ENCODE assay signal across 9 cellular contexts in genomic region chr1:154179951-154180687, GRCh38. TPM values are rescaled to one million over a fixed set of nuclear protein-coding genes. Genes with fewer than 3 reads are reported as not detected.
DNase-seq lines count a peak whose midpoint lies in the region; ATAC-seq and TF ChIP-seq lines count a peak whose summit lies in the region.
"Had no signal": no experiment of that assay in that cellular context is flagged by ENCODE, and none has a peak within 500 bp of the region (broad histone marks: within the 10 kb centered on the region; RNA-seq: fewer than 3 reads in every experiment).

No MANE protein-coding gene starts in this region.

- no peak overlapping the region for H2BK15ac ChIP-seq in IMR-90 (ENCODE audit: low read depth, low read length)

- H3K56ac ChIP-seq in IMR-90 (ENCODE audit: extremely low read depth, insufficient read depth, low read length) = no peak overlapping the region

- no peak overlapping the region for H3K23ac ChIP-seq in IMR-90 (ENCODE audit: low read depth, low read length)

- no peak overlapping the region for H2AK9ac ChIP-seq in IMR-90 (replicated peaks; ENCODE audit: low read depth, low read length, poor library complexity)

- H4K91ac ChIP-seq in IMR-90 (ENCODE audit: insufficient read depth, low read depth, low read length) = no peak overlapping the region

- H3K27me3 ChIP-seq in CD4-positive, alpha-beta T cell (ENCODE audit: control insufficient read depth, insufficient read depth, low read length) = no peaks in the 10 kb centered on the region
- H3K27me3 ChIP-seq in IMR-90 (ENCODE audit: control insufficient read depth, insufficient read depth, low read length) (no peaks in the 10 kb centered on the region), WERI-Rb-1 (ENCODE audit: insufficient read depth, low read depth, severe bottlenecking) (no peaks in the 10 kb centered on the region)

- ATAC-seq in CD4-positive, alpha-beta T cell (ENCODE audit: poor library complexity) = no peak
- no peak for ATAC-seq in IMR-90 (ENCODE audit: low read depth)
- ATAC-seq in activated naive CD4-positive, alpha-beta T cell treated with anti-CD3 and anti-CD28 coated beads, Interleukin-2, amount 50 U/mL, for 72 hours = no peak

- no TSS peak for BruUV-seq in IMR-90 (replicated peaks; lab: Mats Ljungman, UMichigan)

- POLR2A ChIA-PET in CD4-positive, alpha-beta T cell (lab: Charles Lee) = interaction anchor here (1.5 to 3.6 kb wide), 4 partner anchors 20 to 189 kb away, joined by 4 to 41 read pairs (median 14); partner anchors contain the start of genes RPS27 and UBAP2L
- POLR2A ChIA-PET in IMR-90 (lab: Charles Lee; ENCODE audit: unreplicated experiment) = no interaction called here

- H3K36me3 ChIP-seq in IMR-90 (ENCODE audit: control insufficient read depth, insufficient read depth, low read length) (peaks cover 15% of the 10 kb centered on the region), mesodermal cell (ENCODE audit: control insufficient read depth, insufficient read depth, low read length) (peaks cover 54% of the 10 kb centered on the region), WERI-Rb-1 (peaks cover 57% of the 10 kb centered on the region)

- CTCF ChIA-PET in CD4-positive, alpha-beta T cell (lab: Charles Lee) = interaction anchor here (1.0 kb wide), 1 partner anchor 19 kb away, joined by 4 read pairs; no protein-coding TSS in a partner anchor
- CTCF ChIA-PET in IMR-90 (lab: Yijun Ruan, JAX) = interaction anchor here (0.9 kb wide), 1 partner anchor 146 kb away, joined by 3 read pairs; no protein-coding TSS in a partner anchor

- no peak overlapping the region for H4K8ac ChIP-seq in IMR-90 (ENCODE audit: low read depth in 2 of 2, low read length in 2 of 2)

- H3K9ac ChIP-seq in IMR-90 (ENCODE audit: low read depth, low read length) = no peak overlapping the region

- H3K27me3 Mint-ChIP-seq in CD4-positive, alpha-beta T cell = no peaks in the 10 kb centered on the region

- no peak overlapping the region for H2AK5ac ChIP-seq in IMR-90 (ENCODE audit: low read depth, low read length)

- H3K27ac ChIP-seq in CD4-positive, alpha-beta T cell (ENCODE audit: low read depth, low read length) = peak overlapping the region; percentile 67
- no peak overlapping the region for H3K27ac ChIP-seq in IMR-90 (ENCODE audit: insufficient read depth, low read length)
- no peak overlapping the region for H3K27ac ChIP-seq in mesodermal cell (ENCODE audit: low read depth, low read length, severe bottlenecking)
- H3K27ac ChIP-seq in WERI-Rb-1 = no peak overlapping the region

- H2BK5ac ChIP-seq in IMR-90 (ENCODE audit: low read depth, low read length, poor library complexity, severe bottlenecking) = no peak overlapping the region

- peaks cover 22% of the 10 kb centered on the region for H3K4me1 ChIP-seq in IMR-90 (ENCODE audit: control insufficient read depth, insufficient read depth, low read length)
- H3K4me1 ChIP-seq in mesodermal cell (ENCODE audit: control insufficient read depth, insufficient read depth, low read length, poor library complexity, severe bottlenecking) = peaks cover 51% of the 10 kb centered on the region

- no peak for DNase-seq in CD4-positive, alpha-beta T cell
- no peak for DNase-seq in IMR-90
- DNase-seq in activated naive CD4-positive, alpha-beta T cell treated with anti-CD3 and anti-CD28 coated beads, Interleukin-2, amount 50 U/mL, for 72 hours (ENCODE audit: low spot score in 2 of 2) = no peak
- DNase-seq in stimulated activated CD4-positive, alpha-beta T cell treated with anti-CD3 and anti-CD28 coated beads, Interleukin-4, amount 100 ng/mL, for 1 hour = no peak
- DNase-seq in NCI-H146 treated with DMSO at 0.1 percent for 48 hours (lab: John Stamatoyannopoulos, UW; ENCODE audit: unreplicated experiment) = no peak
- no peak for DNase-seq in NCI-H526 treated with DMSO at 0.1 percent for 48 hours (lab: John Stamatoyannopoulos, UW)
- no peak for DNase-seq in WERI-Rb-1

- H2BK20ac ChIP-seq in IMR-90 (ENCODE audit: low read depth, low read length) = no peak overlapping the region

- H3K14ac ChIP-seq in IMR-90 (replicated peaks; ENCODE audit: low read depth, low read length) = no peak overlapping the region

- H2BK120ac ChIP-seq in IMR-90 (ENCODE audit: low read depth, low read length) = no peak overlapping the region

- H3K4me3 ChIP-seq in IMR-90 (ENCODE audit: insufficient read depth, low read depth, low read length) (no peak overlapping the region), mesodermal cell (ENCODE audit: extremely low read depth, insufficient read depth, low read length, poor library complexity, severe bottlenecking) (peak overlapping the region; percentile 83), WERI-Rb-1 (ENCODE audit: low read depth, low read length) (no peak overlapping the region)

- no peak for TF ChIP-seq RAD21 in IMR-90 (IDR thresholded peaks at IDR 0.05; ENCODE audit: low read length)

- in situ Hi-C loops in IMR-90 (cut with MboI; ENCODE audit: low sequenced_read_pairs) = no loop called here

- no peak overlapping the region for H4K5ac ChIP-seq in IMR-90 (ENCODE audit: low read depth, low read length)

- WGBS in IMR-90 (ENCODE audit: extremely low coverage in 2 of 2, insufficient read length in 1 of 2), 2 experiments = no CpG with 5 or more reads among the region's 3 CpGs
- 50 to 81% methylated on average over 1 to 2 of the region's 3 CpGs for WGBS in mesodermal cell (ENCODE audit: insufficient coverage in 2 of 2), 2 experiments

- H3K4ac ChIP-seq in IMR-90 (ENCODE audit: low read depth, low read length) = no peak overlapping the region

- no peaks in the 10 kb centered on the region for H3K9me3 Mint-ChIP-seq in CD4-positive, alpha-beta T cell
- H3K9me3 Mint-ChIP-seq in activated naive CD4-positive, alpha-beta T cell treated with anti-CD3 and anti-CD28 coated beads, Interleukin-2, amount 50 U/mL, for 72 hours = no peaks in the 10 kb centered on the region

- H3K79me1 ChIP-seq in IMR-90 (ENCODE audit: low read depth in 1 of 2, low read length in 2 of 2) = peaks cover 0 to 35% of the 10 kb centered on the region in 2 experiments; a peak in 2 of 4 replicates

- no peak overlapping the region for H3K18ac ChIP-seq in IMR-90 (ENCODE audit: low read depth, low read length)

- no peaks in the 10 kb centered on the region for H3K9me3 ChIP-seq in CD4-positive, alpha-beta T cell (ENCODE audit: control insufficient read depth, low read length)
- H3K9me3 ChIP-seq in IMR-90 (ENCODE audit: control insufficient read depth, insufficient read depth, low read length) (no peaks in the 10 kb centered on the region), mesodermal cell (ENCODE audit: control insufficient read depth, low read length) (no peaks in the 10 kb centered on the region), WERI-Rb-1 (ENCODE audit: severe bottlenecking) (no peaks in the 10 kb centered on the region)

- peak overlapping the region; percentile 96 for H3K27ac Mint-ChIP-seq in CD4-positive, alpha-beta T cell
- H3K27ac Mint-ChIP-seq in activated naive CD4-positive, alpha-beta T cell treated with anti-CD3 and anti-CD28 coated beads, Interleukin-2, amount 50 U/mL, for 72 hours = peak overlapping the region; percentile 67 to 82

- peaks cover 18% of the 10 kb centered on the region for H3K9me1 ChIP-seq in IMR-90 (ENCODE audit: insufficient read depth, low read length)

- peak overlapping the region; percentile 91 for H3K4me3 Mint-ChIP-seq in CD4-positive, alpha-beta T cell

- dilution Hi-C loops in IMR-90 (cut with HindIII; ENCODE audit: low sequenced_read_pairs, unreplicated experiment) = no loop called here

- peak overlapping the region; percentile 58; the same call in 1 of the 2 replicates for H3K4me2 ChIP-seq in IMR-90 (ENCODE audit: low read depth, low read length)

- H3K36me3 Mint-ChIP-seq in CD4-positive, alpha-beta T cell (ENCODE audit: low read depth) = peaks cover 70% of the 10 kb centered on the region
- H3K36me3 Mint-ChIP-seq in activated naive CD4-positive, alpha-beta T cell treated with anti-CD3 and anti-CD28 coated beads, Interleukin-2, amount 50 U/mL, for 72 hours = peaks cover 44 to 69% of the 10 kb centered on the region in 2 donors

- intact Hi-C loops in CD4-positive, alpha-beta T cell (cut with DNase I, micrococcal nuclease) = no loop called here
- intact Hi-C loops in IMR-90 (cut with micrococcal nuclease) = no loop called here

- no peak for TF ChIP-seq POLR2A in IMR-90 (IDR thresholded peaks at IDR 0.05; ENCODE audit: low read depth, low read length)

- peaks cover 81% of the 10 kb centered on the region for H3K4me1 Mint-ChIP-seq in CD4-positive, alpha-beta T cell (ENCODE audit: low read depth)

- peaks cover 77% of the 10 kb centered on the region for H4K20me1 ChIP-seq in IMR-90 (ENCODE audit: insufficient read depth, low read length)

- TF ChIP-seq CTCF in CD4-positive, alpha-beta T cell (IDR thresholded peaks at IDR 0.05) = no peak
- TF ChIP-seq CTCF in IMR-90 (conservative IDR thresholded peaks at IDR 0.05; ENCODE audit: low read depth, low read length) = no peak
- TF ChIP-seq CTCF in WERI-Rb-1 (IDR thresholded peaks at IDR 0.05; ENCODE audit: low read depth, low read length) = no peak

- no peak overlapping the region for H2AFZ ChIP-seq in IMR-90 (replicated peaks; ENCODE audit: low read length, poor library complexity)

RNA-seq across cellular contexts. Expression of gene TPM3, which starts 11.8 kb away (rescaled TPM):
- total RNA-seq in CD4-positive, alpha-beta T cell = 100 to 1,000 TPM; 345 to 357 TPM
- total RNA-seq in IMR-90 (2012; rRNA removed) = 530 and 974 TPM in 2 replicates
- 409 and 438 TPM in 2 replicates for polyA plus RNA-seq in IMR-90 (2012; rRNA removed)
- polyA plus RNA-seq in IMR-90 (2012; cell fraction: cytosol; rRNA removed) = 159 and 397 TPM in 2 replicates
- polyA plus RNA-seq in IMR-90 (2012; cell fraction: nucleus; rRNA removed; ENCODE audit: low replicate concordance) = 82.6 and 262 TPM in 2 replicates
- 100 to 1,000 TPM; 373 to 610 TPM for total RNA-seq in activated naive CD4-positive, alpha-beta T cell treated with anti-CD3 and anti-CD28 coated beads, Interleukin-2, amount 50 U/mL, for 72 hours
- polyA plus RNA-seq in mesodermal cell (2013, experiment 1 of 2) = 482 TPM
- 441 TPM for polyA plus RNA-seq in mesodermal cell (2013, experiment 2 of 2)

RNA-seq across cellular contexts. Expression of gene NUP210L, which starts 25.2 kb away (rescaled TPM):
- under 1 TPM; 0.03 to 0.08 TPM for total RNA-seq in CD4-positive, alpha-beta T cell
- total RNA-seq in IMR-90 (2012; rRNA removed) = under 0.01 TPM in 2 replicates
- polyA plus RNA-seq in IMR-90 (2012; rRNA removed) = 0.02 TPM in 1 of 2 replicates, not detected in the other
- polyA plus RNA-seq in IMR-90 (2012; cell fraction: cytosol; rRNA removed) = under 0.01 TPM in 1 of 2 replicates, not detected in the other
- 0.02 and 0.13 TPM in 2 replicates for polyA plus RNA-seq in IMR-90 (2012; cell fraction: nucleus; rRNA removed; ENCODE audit: low replicate concordance)
- under 1 TPM; 0.10 to 0.11 TPM for total RNA-seq in activated naive CD4-positive, alpha-beta T cell treated with anti-CD3 and anti-CD28 coated beads, Interleukin-2, amount 50 U/mL, for 72 hours
- not detected for polyA plus RNA-seq in mesodermal cell (2013, experiment 1 of 2)
- not detected for polyA plus RNA-seq in mesodermal cell (2013, experiment 2 of 2)

RNA-seq across cellular contexts. Expression of gene CFAP141, which starts 26.0 kb away (rescaled TPM):
- not detected for total RNA-seq in CD4-positive, alpha-beta T cell
- not detected in 2 replicates for total RNA-seq in IMR-90 (2012; rRNA removed)
- polyA plus RNA-seq in IMR-90 (2012; rRNA removed) = not detected in 2 replicates
- not detected in 2 replicates for polyA plus RNA-seq in IMR-90 (2012; cell fraction: cytosol; rRNA removed)
- polyA plus RNA-seq in IMR-90 (2012; cell fraction: nucleus; rRNA removed; ENCODE audit: low replicate concordance) = not detected in 2 replicates
- not detected for total RNA-seq in activated naive CD4-positive, alpha-beta T cell treated with anti-CD3 and anti-CD28 coated beads, Interleukin-2, amount 50 U/mL, for 72 hours
- polyA plus RNA-seq in mesodermal cell (2013, experiment 1 of 2) = not detected
- polyA plus RNA-seq in mesodermal cell (2013, experiment 2 of 2) = not detected
- total RNA-seq: dermis microvascular lymphatic vessel endothelial cell had no signal

RNA-seq across cellular contexts. Expression of gene UBAP2L, which starts 40.6 kb away (rescaled TPM):
- 100 to 1,000 TPM; 224 to 234 TPM for total RNA-seq in CD4-positive, alpha-beta T cell
- total RNA-seq in IMR-90 (2012; rRNA removed) = 57.5 and 77.2 TPM in 2 replicates
- polyA plus RNA-seq in IMR-90 (2012; rRNA removed) = 149 and 156 TPM in 2 replicates
- polyA plus RNA-seq in IMR-90 (2012; cell fraction: cytosol; rRNA removed) = 58.9 and 125 TPM in 2 replicates
- polyA plus RNA-seq in IMR-90 (2012; cell fraction: nucleus; rRNA removed; ENCODE audit: low replicate concordance) = 363 and 547 TPM in 2 replicates
- 100 to 1,000 TPM; 188 to 240 TPM for total RNA-seq in activated naive CD4-positive, alpha-beta T cell treated with anti-CD3 and anti-CD28 coated beads, Interleukin-2, amount 50 U/mL, for 72 hours
- 151 TPM for polyA plus RNA-seq in mesodermal cell (2013, experiment 1 of 2)
- polyA plus RNA-seq in mesodermal cell (2013, experiment 2 of 2) = 131 TPM
